15 cellular contexts compared by ENCODE assay signal in the genomic region with DNA sequence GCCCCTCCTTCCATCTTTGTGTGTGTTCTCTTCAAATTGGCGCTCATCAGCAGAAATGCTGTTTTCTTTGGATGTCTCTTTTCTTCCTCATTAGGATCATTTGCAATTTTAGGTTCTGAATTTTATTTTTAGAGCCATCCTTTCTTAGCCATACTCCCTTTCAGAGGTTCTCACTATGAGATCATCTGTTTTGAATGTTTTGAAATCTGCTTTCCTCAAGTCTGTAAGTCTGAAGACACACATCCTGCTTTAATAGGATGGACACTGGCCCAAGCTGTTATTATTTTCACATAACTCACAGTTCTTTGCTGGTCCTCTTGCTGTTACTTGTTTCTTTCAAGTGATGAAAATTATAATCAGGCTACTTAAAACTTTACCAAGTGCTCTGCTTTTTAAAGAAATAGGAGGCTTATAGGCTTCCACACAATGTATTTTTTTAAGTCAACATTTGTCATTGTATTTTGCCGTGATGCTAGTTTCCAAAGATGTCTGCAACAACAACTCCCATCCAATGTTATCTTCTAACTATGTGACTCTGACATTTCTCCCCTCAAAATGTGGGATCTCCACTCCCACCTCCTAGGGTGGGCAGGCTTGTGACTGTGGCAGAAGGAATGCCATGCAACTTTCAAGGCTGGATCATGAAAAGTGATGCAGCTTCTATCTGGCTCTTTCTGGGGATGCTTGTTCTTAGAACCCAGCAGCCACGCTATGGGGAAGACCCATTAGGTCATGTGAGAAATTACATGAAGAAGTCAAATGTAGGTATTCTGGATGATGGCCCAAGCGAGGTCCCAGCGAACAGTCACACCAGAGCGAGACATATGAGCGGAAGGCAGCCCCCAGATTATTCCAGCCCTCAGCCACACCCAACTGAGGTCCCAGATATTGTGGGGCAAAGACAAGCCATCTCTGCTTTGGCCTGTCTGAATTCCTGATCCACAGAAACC.
A peak's percentile ranks its signal among the peaks of the same experiment; 100 is the strongest.
DNase-seq lines count a peak whose midpoint lies in the region; ATAC-seq, FAIRE-seq and TF ChIP-seq lines count a peak whose summit lies in the region.
"Had no signal": no experiment of that assay in that cellular context is flagged by ENCODE, and none has a peak within 500 bp of the region (broad histone marks: within the 10 kb centered on the region; RNA-seq: fewer than 3 reads in every experiment).

No MANE protein-coding gene starts in this region.

- H3K4me3 Mint-ChIP-seq in T-helper 1 cell treated with Interleukin-12 subunit alpha and Interleukin-12 subunit beta and Interleukin-4 antibody, amounts not matched to agents 30 μg/mL and 1 μg/mL, for 36 hours: peak overlapping the region; percentile 8
- no peak overlapping the region for H3K4me3 Mint-ChIP-seq in stimulated activated effector memory CD8-positive, alpha-beta T cell treated with anti-CD3 and anti-CD28 coated beads, Interleukin-12 subunit alpha, Interleukin-12 subunit beta, amount 100 ng/mL, for 72 hours
- H3K4me3 Mint-ChIP-seq: T-helper 17 cell had no signal

- H3K27ac Mint-ChIP-seq in T-helper 1 cell treated with Interleukin-12 subunit alpha and Interleukin-12 subunit beta and Interleukin-4 antibody, amounts not matched to agents 30 μg/mL and 1 μg/mL, for 36 hours: peak overlapping the region; percentile 11
- H3K27ac Mint-ChIP-seq in stimulated activated effector memory CD8-positive, alpha-beta T cell treated with anti-CD3 and anti-CD28 coated beads, Interleukin-12 subunit alpha, Interleukin-12 subunit beta, amount 100 ng/mL, for 72 hours: peak overlapping the region; percentile 2
- H3K27ac Mint-ChIP-seq: T-helper 17 cell had no signal

- H3K27me3 ChIP-seq in heart left ventricle: no peaks in the 10 kb centered on the region
- H3K27me3 ChIP-seq: adrenal gland, upper lobe of left lung had no signal

- peak overlapping the region in 11 of 12 donors; percentile 19 to 85 (median 51) for H3K27ac ChIP-seq in heart left ventricle
- H3K27ac ChIP-seq: A549, KMS-11, upper lobe of left lung had no signal

- FAIRE-seq in HTR-8/SVneo (lab: Jason Lieb, UNC): no peak
- FAIRE-seq: A549 had no signal

- TF ChIP-seq CTCF in astrocyte of the spinal cord (IDR thresholded peaks at IDR 0.05; ENCODE audit: low read depth, low read length) (no peak), heart left ventricle (IDR thresholded peaks at IDR 0.05) (no peak)

- peaks cover 29% of the 10 kb centered on the region for H3K27me3 Mint-ChIP-seq in T-helper 1 cell treated with Interleukin-12 subunit alpha and Interleukin-12 subunit beta and Interleukin-4 antibody, amounts not matched to agents 30 μg/mL and 1 μg/mL, for 36 hours (ENCODE audit: low read depth)

- in situ Hi-C loops in astrocyte of the spinal cord (cut with HindIII; ENCODE audit: low sequenced_read_pairs): no loop called here

- H3K36me3 ChIP-seq in heart left ventricle: no peaks in the 10 kb centered on the region
- H3K36me3 ChIP-seq: adrenal gland, upper lobe of left lung had no signal

- ATAC-seq in heart left ventricle: peak; percentile 28 to 73 (median 56)
- ATAC-seq in stimulated activated effector memory CD8-positive, alpha-beta T cell treated with anti-CD3 and anti-CD28 coated beads, Interleukin-12 subunit alpha, Interleukin-12 subunit beta, amount 100 ng/mL, for 72 hours: no peak
- ATAC-seq: A549, T-helper 17 cell had no signal

- no peaks in the 10 kb centered on the region for H3K36me3 Mint-ChIP-seq in T-helper 1 cell treated with Interleukin-12 subunit alpha and Interleukin-12 subunit beta and Interleukin-4 antibody, amounts not matched to agents 30 μg/mL and 1 μg/mL, for 36 hours (ENCODE audit: low read depth)
- H3K36me3 Mint-ChIP-seq in stimulated activated effector memory CD8-positive, alpha-beta T cell treated with anti-CD3 and anti-CD28 coated beads, Interleukin-12 subunit alpha, Interleukin-12 subunit beta, amount 100 ng/mL, for 72 hours: no peaks in the 10 kb centered on the region

- 78 to 87% (median 82%) methylated on average over 7 of the region's 7 CpGs for WGBS in heart left ventricle, 4 donors

- peaks cover 0 to 6% (median 0%) of the 10 kb centered on the region in 12 donors for H3K9me3 ChIP-seq in heart left ventricle
- H3K9me3 ChIP-seq: A549, adrenal gland, upper lobe of left lung had no signal

- DNase-seq in T-helper 1 cell (no peak), astrocyte of the spinal cord (ENCODE audit: low read depth, low spot score) (peak; percentile 71), heart left ventricle (no peak), DMS153 treated with DMSO at 0.1 percent for 48 hours (lab: John Stamatoyannopoulos, UW; ENCODE audit: unreplicated experiment) (no peak), HTR-8/SVneo (ENCODE audit: insufficient read length, low spot score) (no peak)
- no peak for DNase-seq in stimulated activated effector memory CD8-positive, alpha-beta T cell treated with anti-CD3 and anti-CD28 coated beads, Interleukin-12 subunit alpha, Interleukin-12 subunit beta, amount 100 ng/mL, for 72 hours (ENCODE audit: low spot score in 2 of 2)
- DNase-seq in NK-92 treated with Interleukin-12 subunit alpha and Interleukin-12 subunit beta, amount 100 ng/mL, for 24 hours (lab: John Stamatoyannopoulos, UW): no peak
- DNase-seq: adrenal gland, NCI-H2029 treated with DMSO at 0.1 percent for 48 hours, T-helper 17 cell, upper lobe of left lung had no signal

- no peak overlapping the region for H3K4me3 ChIP-seq in astrocyte of the spinal cord (ENCODE audit: low read depth, low read length)
- H3K4me3 ChIP-seq in heart left ventricle: no peak overlapping the region
- H3K4me3 ChIP-seq: A549, adrenal gland, skin epidermis, upper lobe of left lung had no signal

- H3K4me1 Mint-ChIP-seq in T-helper 1 cell treated with Interleukin-12 subunit alpha and Interleukin-12 subunit beta and Interleukin-4 antibody, amounts not matched to agents 30 μg/mL and 1 μg/mL, for 36 hours (ENCODE audit: low read depth): peaks cover 29% of the 10 kb centered on the region
- peaks cover 23% of the 10 kb centered on the region for H3K4me1 Mint-ChIP-seq in stimulated activated effector memory CD8-positive, alpha-beta T cell treated with anti-CD3 and anti-CD28 coated beads, Interleukin-12 subunit alpha, Interleukin-12 subunit beta, amount 100 ng/mL, for 72 hours

- intact Hi-C loops in heart left ventricle (cut with DNase I): loop anchor here in 1 of 10 donors (10.0 kb wide), 1 partner anchor 76 kb away; no protein-coding TSS in a partner anchor

- H3K9me3 Mint-ChIP-seq in T-helper 1 cell treated with Interleukin-12 subunit alpha and Interleukin-12 subunit beta and Interleukin-4 antibody, amounts not matched to agents 30 μg/mL and 1 μg/mL, for 36 hours: no peaks in the 10 kb centered on the region
- H3K9me3 Mint-ChIP-seq in stimulated activated effector memory CD8-positive, alpha-beta T cell treated with anti-CD3 and anti-CD28 coated beads, Interleukin-12 subunit alpha, Interleukin-12 subunit beta, amount 100 ng/mL, for 72 hours: no peaks in the 10 kb centered on the region

- peaks cover 0 to 40% (median 25%) of the 10 kb centered on the region in 12 donors for H3K4me1 ChIP-seq in heart left ventricle
- H3K4me1 ChIP-seq: upper lobe of left lung had no signal

- TF ChIP-seq POLR2A in heart left ventricle (IDR thresholded peaks at IDR 0.05): no peak
